ENCODE assay signal across 8 cellular contexts in the genomic region with DNA sequence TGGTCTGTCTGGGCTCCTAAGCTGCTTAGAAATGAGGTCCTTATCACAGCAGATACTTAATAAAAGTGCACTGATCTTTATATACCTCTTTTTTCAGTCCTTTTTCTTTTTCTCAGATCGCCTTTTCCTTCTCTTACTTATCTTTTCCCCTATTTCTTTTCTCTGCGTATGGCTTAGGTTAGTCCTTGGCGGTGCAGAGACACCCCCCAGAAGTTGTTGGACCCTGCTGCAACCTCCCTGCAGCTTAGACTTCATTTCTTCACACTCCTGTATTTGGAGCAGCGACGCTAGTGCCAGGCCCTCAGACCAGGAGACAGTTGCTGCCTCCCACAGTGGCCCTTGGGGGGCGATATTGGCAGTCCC.
DNase-seq lines count a peak whose midpoint lies in the region; ATAC-seq and TF ChIP-seq lines count a peak whose summit lies in the region.

No MANE protein-coding gene starts in this region.

- WGBS in smooth muscle cell (ENCODE audit: low lambda C conversion rate), result 18% methylated on average over 6 of the region's 6 CpGs

- TF ChIP-seq CTCF in GM13976 (IDR thresholded peaks at IDR 0.05; ENCODE audit: borderline replicate concordance, control extremely low read depth, extremely low read depth, insufficient read depth, missing control alignments), result peak; percentile 57
- TF ChIP-seq CTCF in foreskin keratinocyte (conservative IDR thresholded peaks at IDR 0.05), result peak; percentile 50
- TF ChIP-seq CTCF in smooth muscle cell (IDR thresholded peaks at IDR 0.05; ENCODE audit: borderline replicate concordance, insufficient read depth, poor library complexity, severe bottlenecking), result no peak

- intact Hi-C loops in activated CD4-positive, alpha-beta memory T cell treated with anti-CD3 and anti-CD28 coated beads for 36 hours (cut with micrococcal nuclease), result loop anchor here (1.0 to 5.0 kb wide), 6 partner anchors 56 to 258 kb away; a partner anchor contains a TSS

- no peak overlapping the region for H3K4me3 ChIP-seq in smooth muscle cell

- peak overlapping the region; percentile 82 for H3K4me2 ChIP-seq in smooth muscle cell

- peak overlapping the region; percentile 94 for H3K27ac Mint-ChIP-seq in activated CD4-positive, alpha-beta memory T cell treated with anti-CD3 and anti-CD28 coated beads for 36 hours

- H3F3A ChIP-seq in smooth muscle cell (ENCODE audit: low read depth), result peaks cover 48% of the 10 kb centered on the region

- no peaks in the 10 kb centered on the region for H3K27me3 Mint-ChIP-seq in activated CD4-positive, alpha-beta memory T cell treated with anti-CD3 and anti-CD28 coated beads for 36 hours

- H3K4me1 Mint-ChIP-seq in activated CD4-positive, alpha-beta memory T cell treated with anti-CD3 and anti-CD28 coated beads for 36 hours (ENCODE audit: low read depth), result peaks cover 52% of the 10 kb centered on the region

- H3K9me3 ChIP-seq in smooth muscle cell (replicated peaks; ENCODE audit: low read depth), result no peaks in the 10 kb centered on the region

- H3K27ac ChIP-seq in foreskin keratinocyte (peak overlapping the region; percentile 36), smooth muscle cell (ENCODE audit: low read depth) (peak overlapping the region; percentile 99)

- no peaks in the 10 kb centered on the region for H3K9me3 Mint-ChIP-seq in activated CD4-positive, alpha-beta memory T cell treated with anti-CD3 and anti-CD28 coated beads for 36 hours

- in situ Hi-C loops in GM13976 (cut with MboI; ENCODE audit: low sequenced_read_pairs, unreplicated experiment), result no loop called here

- no peaks in the 10 kb centered on the region for H3K36me3 Mint-ChIP-seq in activated CD4-positive, alpha-beta memory T cell treated with anti-CD3 and anti-CD28 coated beads for 36 hours

- H3K36me3 ChIP-seq in smooth muscle cell (ENCODE audit: low read depth), result no peaks in the 10 kb centered on the region

- no peaks in the 10 kb centered on the region for H4K20me1 ChIP-seq in smooth muscle cell (ENCODE audit: low read depth)

- no peaks in the 10 kb centered on the region for H3K79me2 ChIP-seq in smooth muscle cell (ENCODE audit: low read depth)

- no peak overlapping the region for H3K4me3 Mint-ChIP-seq in activated CD4-positive, alpha-beta memory T cell treated with anti-CD3 and anti-CD28 coated beads for 36 hours

- H3K4me1 ChIP-seq in foreskin keratinocyte, result peaks cover 27% of the 10 kb centered on the region
- peaks cover 16% of the 10 kb centered on the region for H3K4me1 ChIP-seq in smooth muscle cell (ENCODE audit: low read depth)

- peak overlapping the region; percentile 91 for H3K9ac ChIP-seq in smooth muscle cell (ENCODE audit: low read depth)

- POLR2A ChIA-PET in activated CD4-positive, alpha-beta memory T cell treated with anti-CD3 and anti-CD28 coated beads for 36 hours (lab: Charles Lee), result interaction anchor here (1.2 kb wide), 1 partner anchor 70 kb away, joined by 5 read pairs; a partner anchor contains a TSS

- CTCF ChIA-PET in activated CD4-positive, alpha-beta memory T cell treated with anti-CD3 and anti-CD28 coated beads for 36 hours (lab: Charles Lee), result interaction anchor here (0.6 to 1.9 kb wide), 10 partner anchors 10 to 236 kb away, joined by 3 to 5 read pairs (median 3); a partner anchor contains a TSS

- peak overlapping the region; percentile 76 for H2AFZ ChIP-seq in smooth muscle cell (ENCODE audit: low read depth)

- ATAC-seq in foreskin keratinocyte, result no peak
- no peak for ATAC-seq in GM21390 (IDR thresholded peaks at IDR 0.05; ENCODE audit: unreplicated experiment)

- H3K27me3 ChIP-seq in foreskin keratinocyte, result no peaks in the 10 kb centered on the region
- no peaks in the 10 kb centered on the region for H3K27me3 ChIP-seq in smooth muscle cell (ENCODE audit: low read depth)

- DNase-seq in GM13976 (ENCODE audit: low spot score) (no peak), foreskin keratinocyte (no peak), smooth muscle cell (lab: John Stamatoyannopoulos, UW; ENCODE audit: unreplicated experiment) (no peak), SKM-1 (lab: John Stamatoyannopoulos, UW; ENCODE audit: unreplicated experiment) (no peak), NCI-H1694 (lab: John Stamatoyannopoulos, UW) (no peak), NCI-H510A treated with DMSO at 0.1 percent for 48 hours (lab: John Stamatoyannopoulos, UW) (no peak)
- DNase-seq in activated CD4-positive, alpha-beta memory T cell treated with anti-CD3 and anti-CD28 coated beads for 36 hours, result no peak
